Comparison of ENCODE assay signal across 1 cellular context in the genomic region with DNA sequence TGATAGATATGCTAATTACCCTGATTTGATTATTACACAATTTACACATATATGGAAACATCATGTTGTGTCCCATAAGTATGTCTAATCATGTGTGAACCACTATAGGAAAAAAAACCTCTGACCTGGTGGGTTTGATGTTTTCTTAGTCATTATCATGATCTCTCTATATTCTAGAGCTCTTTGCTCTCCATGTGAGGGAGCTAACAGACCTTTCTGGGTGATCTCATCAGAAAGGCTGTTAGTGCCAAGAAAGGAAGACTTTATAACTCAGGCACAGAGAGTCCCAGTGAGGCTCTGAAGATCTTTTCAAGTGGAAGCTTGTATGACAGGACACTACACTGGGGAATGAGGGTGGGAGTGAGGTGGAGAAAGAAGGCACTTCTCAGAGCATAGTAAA.
TF ChIP-seq lines count a peak whose summit lies in the region.

No MANE protein-coding gene starts in this region.

TF ChIP-seq in GM12878, 131 proteins besides CTCF, POLR2A, EP300 and RAD21 (continued from another document):
- TF ChIP-seq, protein P1, sequence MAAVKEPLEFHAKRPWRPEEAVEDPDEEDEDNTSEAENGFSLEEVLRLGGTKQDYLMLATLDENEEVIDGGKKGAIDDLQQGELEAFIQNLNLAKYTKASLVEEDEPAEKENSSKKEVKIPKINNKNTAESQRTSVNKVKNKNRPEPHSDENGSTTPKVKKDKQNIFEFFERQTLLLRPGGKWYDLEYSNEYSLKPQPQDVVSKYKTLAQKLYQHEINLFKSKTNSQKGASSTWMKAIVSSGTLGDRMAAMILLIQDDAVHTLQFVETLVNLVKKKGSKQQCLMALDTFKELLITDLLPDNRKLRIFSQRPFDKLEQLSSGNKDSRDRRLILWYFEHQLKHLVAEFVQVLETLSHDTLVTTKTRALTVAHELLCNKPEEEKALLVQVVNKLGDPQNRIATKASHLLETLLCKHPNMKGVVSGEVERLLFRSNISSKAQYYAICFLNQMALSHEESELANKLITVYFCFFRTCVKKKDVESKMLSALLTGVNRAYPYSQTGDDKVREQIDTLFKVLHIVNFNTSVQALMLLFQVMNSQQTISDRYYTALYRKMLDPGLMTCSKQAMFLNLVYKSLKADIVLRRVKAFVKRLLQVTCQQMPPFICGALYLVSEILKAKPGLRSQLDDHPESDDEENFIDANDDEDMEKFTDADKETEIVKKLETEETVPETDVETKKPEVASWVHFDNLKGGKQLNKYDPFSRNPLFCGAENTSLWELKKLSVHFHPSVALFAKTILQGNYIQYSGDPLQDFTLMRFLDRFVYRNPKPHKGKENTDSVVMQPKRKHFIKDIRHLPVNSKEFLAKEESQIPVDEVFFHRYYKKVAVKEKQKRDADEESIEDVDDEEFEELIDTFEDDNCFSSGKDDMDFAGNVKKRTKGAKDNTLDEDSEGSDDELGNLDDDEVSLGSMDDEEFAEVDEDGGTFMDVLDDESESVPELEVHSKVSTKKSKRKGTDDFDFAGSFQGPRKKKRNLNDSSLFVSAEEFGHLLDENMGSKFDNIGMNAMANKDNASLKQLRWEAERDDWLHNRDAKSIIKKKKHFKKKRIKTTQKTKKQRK (IDR thresholded peaks at IDR 0.05; ENCODE audit: low read depth, low read length): no peak
- TF ChIP-seq PAX8 (IDR thresholded peaks at IDR 0.05): no peak
- TF ChIP-seq SUPT20H (IDR thresholded peaks at IDR 0.05; ENCODE audit: borderline replicate concordance, control insufficient read depth, low read depth, low read length): no peak
- no peak for TF ChIP-seq ETV6 (conservative IDR thresholded peaks at IDR 0.05 in 1 of 2, IDR thresholded peaks at IDR 0.05 in 1 of 2; ENCODE audit: borderline replicate concordance in 1 of 2, low read depth in 1 of 2)
- no peak for TF ChIP-seq RCOR1 (conservative IDR thresholded peaks at IDR 0.05; ENCODE audit: low read depth, low read length)
- no peak for TF ChIP-seq HDAC6 (IDR thresholded peaks at IDR 0.05; ENCODE audit: unreplicated experiment)
- no peak for TF ChIP-seq MYC (IDR thresholded peaks at IDR 0.05; ENCODE audit: insufficient read depth, insufficient read length, insufficient replicate concordance, low read length, severe bottlenecking)
- TF ChIP-seq ZBED1 (IDR thresholded peaks at IDR 0.05; ENCODE audit: borderline replicate concordance): no peak
